ENCODE assay signal across 13 cellular contexts in the genomic region with DNA sequence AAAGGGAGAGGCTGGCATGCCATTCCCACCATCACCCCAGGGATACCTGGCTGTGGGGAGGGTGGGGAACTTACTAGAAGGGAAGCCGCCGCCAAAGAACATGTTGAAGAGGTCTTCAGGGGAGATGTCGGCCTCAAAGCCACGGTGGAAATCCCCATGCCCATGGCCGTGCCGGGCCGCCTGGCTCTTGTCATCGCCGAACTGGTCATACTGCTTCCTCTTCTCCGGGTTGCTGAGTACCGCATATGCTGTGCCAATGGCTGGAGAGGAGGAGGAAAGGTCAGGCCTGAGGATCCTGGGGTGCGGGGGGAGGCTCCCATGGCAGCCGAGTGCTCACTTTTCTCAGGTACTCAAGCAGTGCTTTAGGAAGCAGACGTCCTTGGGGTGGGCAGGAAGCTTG. TPM values are rescaled to one million over a fixed set of nuclear protein-coding genes. Genes with fewer than 3 reads are reported as not detected.
DNase-seq lines count a peak whose midpoint lies in the region; ATAC-seq, FAIRE-seq and TF ChIP-seq lines count a peak whose summit lies in the region.
"Had no signal": no experiment of that assay in that cellular context is flagged by ENCODE, and none has a peak within 500 bp of the region (broad histone marks: within the 10 kb centered on the region; RNA-seq: fewer than 3 reads in every experiment).

No MANE protein-coding gene starts in this region.

- in situ Hi-C loops in GM13977 (cut with MboI; ENCODE audit: low pct_unique_long_range_greater_than_20kb, low sequenced_read_pairs, unreplicated experiment), result loop anchor here (25.0 kb wide), 2 partner anchors 204 to 404 kb away; no protein-coding TSS in a partner anchor

- POLR2A ChIA-PET in RWPE1 (lab: Yijun Ruan, JAX; ENCODE audit: low non-redundant PET), result no interaction called here

- peak overlapping the region; percentile 38 for H3K27ac Mint-ChIP-seq in osteocyte (ENCODE audit: unreplicated experiment)

- H3K36me3 Mint-ChIP-seq in osteocyte (ENCODE audit: unreplicated experiment), result peaks cover 36% of the 10 kb centered on the region

- peak overlapping the region; percentile 66 for H3K27ac ChIP-seq in RWPE1
- H3K27ac ChIP-seq: foreskin keratinocyte, SK-N-MC, transverse colon had no signal

- peaks cover 15% of the 10 kb centered on the region for H3K4me1 Mint-ChIP-seq in osteocyte (ENCODE audit: unreplicated experiment)

- ATAC-seq in esophagus mucosa (peak; percentile 27), HG03520 (IDR thresholded peaks at IDR 0.05; ENCODE audit: unreplicated experiment) (no peak)

- H3K27me3 Mint-ChIP-seq in osteocyte (ENCODE audit: unreplicated experiment), result no peaks in the 10 kb centered on the region
- H3K27me3 Mint-ChIP-seq: B cell had no signal

- DNase-seq in GM10266 (ENCODE audit: extremely low spot score), result no peak
- no peak for DNase-seq in RWPE1 (ENCODE audit: low spot score)
- no peak for DNase-seq in osteocyte (ENCODE audit: extremely low spot score, unreplicated experiment)
- no peak for DNase-seq in H54 (ENCODE audit: insufficient read length, low spot score)
- DNase-seq in GM13977 (ENCODE audit: low spot score), result no peak
- DNase-seq: DMS 273 treated with DMSO at 0.1 percent for 48 hours, foreskin keratinocyte, NCI-H2081 had no signal

- no peaks in the 10 kb centered on the region for H3K9me3 Mint-ChIP-seq in osteocyte (ENCODE audit: unreplicated experiment)

- FAIRE-seq in H54 (lab: Jason Lieb, UNC), result no peak

- CTCF ChIA-PET in RWPE1 (lab: Yijun Ruan, JAX), result interaction anchor here (0.9 to 1.4 kb wide), 2 partner anchors 66 to 93 kb away, joined by 3 to 7 read pairs; a partner anchor contains a TSS

- TF ChIP-seq CTCF in GM10266 (IDR thresholded peaks at IDR 0.05; ENCODE audit: control insufficient read depth, insufficient read depth, low read depth, missing control alignments), result peak; percentile 19
- no peak for TF ChIP-seq CTCF in RWPE1 (conservative IDR thresholded peaks at IDR 0.05; ENCODE audit: low read depth)
- no peak for TF ChIP-seq CTCF in osteocyte (IDR thresholded peaks at IDR 0.05)
- TF ChIP-seq CTCF in GM13977 (IDR thresholded peaks at IDR 0.05; ENCODE audit: extremely low read depth, insufficient read depth, missing control alignments), result no peak

- no peak for TF ChIP-seq POLR2A in H54 (IDR thresholded peaks at IDR 0.05; ENCODE audit: low read depth, low read length)

- no peak overlapping the region for H3K4me3 Mint-ChIP-seq in osteocyte (ENCODE audit: unreplicated experiment)
- H3K4me3 Mint-ChIP-seq: B cell had no signal

RNA-seq across cellular contexts. Expression of a gene that starts 13.8 kb away (rescaled TPM):
- total RNA-seq in esophagus mucosa, result 21.6 TPM
- 42.4 and 43.0 TPM in 2 replicates for total RNA-seq in osteocyte
